Comparison of ENCODE assay signal across 7 cellular contexts in genomic region chr14:100236271-100236818, GRCh38.
DNase-seq lines count a peak whose midpoint lies in the region; ATAC-seq and TF ChIP-seq lines count a peak whose summit lies in the region.
"Not testable (repeated sequence)": the region's sequence is repeated elsewhere in the genome, so short reads cannot be mapped to it uniquely, and the experiment has no call there.

No MANE protein-coding gene starts in this region.

- not testable (repeated sequence) for H3K9me3 ChIP-seq in DND-41 (ENCODE audit: insufficient read depth, low read length, severe bottlenecking); KOPT-K1 (ENCODE audit: insufficient read depth, low read length, poor library complexity, severe bottlenecking); iPS-20b (ENCODE audit: insufficient read depth, low read depth, low read length); neuron (ENCODE audit: low read length)

- H3K4me3 Mint-ChIP-seq in T-helper 2 cell treated with Interferon-gamma antibody and Interleukin-4, amounts not matched to agents 5 μg/mL and 100 μg/mL, for 36 hours, result peak overlapping the region; percentile 98
- peak overlapping the region; percentile 99 for H3K4me3 Mint-ChIP-seq in activated naive CD4-positive, alpha-beta T cell treated with anti-CD3 and anti-CD28 coated beads, Interleukin-2, amount 50 U/mL, for 24 hours
- H3K4me3 Mint-ChIP-seq in effector memory CD8-positive, alpha-beta T cell, result peak overlapping the region; percentile 84

- H3K4me1 ChIP-seq in DND-41 (ENCODE audit: insufficient read depth, low read length) (peaks cover 35% of the 10 kb centered on the region), iPS-20b (ENCODE audit: insufficient read depth, low read length) (peaks cover 12% of the 10 kb centered on the region; the same call in 1 of the 2 replicates), neuron (ENCODE audit: insufficient read depth, low read length) (peaks cover 16% of the 10 kb centered on the region)

- peak overlapping the region; percentile 26 for H3K27ac Mint-ChIP-seq in T-helper 2 cell treated with Interferon-gamma antibody and Interleukin-4, amounts not matched to agents 5 μg/mL and 100 μg/mL, for 36 hours
- peak overlapping the region; percentile 99 for H3K27ac Mint-ChIP-seq in activated naive CD4-positive, alpha-beta T cell treated with anti-CD3 and anti-CD28 coated beads, Interleukin-2, amount 50 U/mL, for 24 hours
- H3K27ac Mint-ChIP-seq in effector memory CD8-positive, alpha-beta T cell, result peak overlapping the region; percentile 90 to 96

- not testable (repeated sequence) for H3K27me3 ChIP-seq in DND-41 (ENCODE audit: insufficient read depth, low read length, poor library complexity); iPS-20b (ENCODE audit: insufficient read depth, low read length); neuron (ENCODE audit: insufficient read depth, low read length)

- H3K36me3 Mint-ChIP-seq in T-helper 2 cell treated with Interferon-gamma antibody and Interleukin-4, amounts not matched to agents 5 μg/mL and 100 μg/mL, for 36 hours (ENCODE audit: low read depth), result peaks cover 35% of the 10 kb centered on the region
- H3K36me3 Mint-ChIP-seq in activated naive CD4-positive, alpha-beta T cell treated with anti-CD3 and anti-CD28 coated beads, Interleukin-2, amount 50 U/mL, for 24 hours, result not testable (repeated sequence)
- H3K36me3 Mint-ChIP-seq in effector memory CD8-positive, alpha-beta T cell (ENCODE audit: insufficient read depth), result peaks cover 42% of the 10 kb centered on the region

- H3K27ac ChIP-seq in DND-41 (ENCODE audit: low read length), result peak overlapping the region; percentile 99; the same call in 1 of the 2 replicates
- H3K27ac ChIP-seq in KOPT-K1 (ENCODE audit: low read depth, low read length, poor library complexity, severe bottlenecking), result peak overlapping the region; percentile 97
- H3K27ac ChIP-seq in iPS-20b (ENCODE audit: low read length), result not testable (repeated sequence)

- peak overlapping the region; percentile 99 for H3K9ac ChIP-seq in DND-41 (ENCODE audit: low read depth, low read length)
- peak overlapping the region; percentile 90; the same call in 1 of the 2 replicates for H3K9ac ChIP-seq in iPS-20b (ENCODE audit: low read depth, low read length)

- not testable (repeated sequence) for H3K27me3 Mint-ChIP-seq in T-helper 2 cell treated with Interferon-gamma antibody and Interleukin-4, amounts not matched to agents 5 μg/mL and 100 μg/mL, for 36 hours (ENCODE audit: low read depth); activated naive CD4-positive, alpha-beta T cell treated with anti-CD3 and anti-CD28 coated beads, Interleukin-2, amount 50 U/mL, for 24 hours; effector memory CD8-positive, alpha-beta T cell

- peaks cover 47% of the 10 kb centered on the region for H4K20me1 ChIP-seq in DND-41 (ENCODE audit: insufficient read depth, low read length)

- H3K4me3 ChIP-seq in DND-41 (ENCODE audit: low read depth in 1 of 2, low read length in 2 of 2) (peak overlapping the region; percentile 62 to 76; a peak in 3 of 4 replicates), iPS-20b (ENCODE audit: low read length) (peak overlapping the region; percentile 85), neuron (ENCODE audit: low read length) (peak overlapping the region; percentile 87)

- H3K36me3 ChIP-seq in DND-41 (ENCODE audit: insufficient read depth, low read length), result peaks cover 38% of the 10 kb centered on the region
- H3K36me3 ChIP-seq in KOPT-K1 (ENCODE audit: insufficient read depth, low read length), result peaks cover 39% of the 10 kb centered on the region
- H3K36me3 ChIP-seq in iPS-20b (ENCODE audit: insufficient read depth, low read depth, low read length), result peaks cover 15% of the 10 kb centered on the region; the same call in 1 of the 2 replicates
- H3K36me3 ChIP-seq in neuron (ENCODE audit: insufficient read depth, low read length), result not testable (repeated sequence)

- H2AFZ ChIP-seq in DND-41 (ENCODE audit: low read depth, low read length); neuron (ENCODE audit: low read depth, low read length): not testable (repeated sequence)

- not testable (repeated sequence) for H3K9me3 Mint-ChIP-seq in T-helper 2 cell treated with Interferon-gamma antibody and Interleukin-4, amounts not matched to agents 5 μg/mL and 100 μg/mL, for 36 hours; activated naive CD4-positive, alpha-beta T cell treated with anti-CD3 and anti-CD28 coated beads, Interleukin-2, amount 50 U/mL, for 24 hours; effector memory CD8-positive, alpha-beta T cell

- H3K4me1 Mint-ChIP-seq in T-helper 2 cell treated with Interferon-gamma antibody and Interleukin-4, amounts not matched to agents 5 μg/mL and 100 μg/mL, for 36 hours (ENCODE audit: low read depth), result peaks cover 37% of the 10 kb centered on the region
- H3K4me1 Mint-ChIP-seq in activated naive CD4-positive, alpha-beta T cell treated with anti-CD3 and anti-CD28 coated beads, Interleukin-2, amount 50 U/mL, for 24 hours, result peaks cover 51% of the 10 kb centered on the region
- H3K4me1 Mint-ChIP-seq in effector memory CD8-positive, alpha-beta T cell (ENCODE audit: low read depth in 2 of 2), result peaks cover 31 to 36% of the 10 kb centered on the region in 2 donors

- ATAC-seq in DND-41 (ENCODE audit: insufficient read depth, low read depth); effector memory CD8-positive, alpha-beta T cell (replicated peaks): not testable (repeated sequence)

- H3K4me2 ChIP-seq in DND-41 (ENCODE audit: insufficient read depth, low read length), result peak overlapping the region; percentile 74

- not testable (repeated sequence) for DNase-seq in DND-41; T-helper 2 cell treated with Interferon-gamma antibody and Interleukin-4, amounts not matched to agents 5 μg/mL and 100 μg/mL, for 36 hours (ENCODE audit: low spot score); effector memory CD8-positive, alpha-beta T cell

- peaks cover 91% of the 10 kb centered on the region for H3K79me2 ChIP-seq in DND-41 (ENCODE audit: insufficient read depth, low read length)

- not testable (repeated sequence) for TF ChIP-seq CTCF in DND-41 (IDR thresholded peaks at IDR 0.05; ENCODE audit: borderline replicate concordance, extremely low read depth, low read length, poor library complexity, severe bottlenecking)

Comparison
In these comparisons a context has a peak if more than half of its experiments do, and no peak if none do; other contexts are left out.
1. H3K27ac Mint-ChIP-seq: peak in every context shown above with its lines; median percentile 99 in activated naive CD4-positive, alpha-beta T cell treated with anti-CD3 and anti-CD28 coated beads, Interleukin-2, amount 50 U/mL, for 24 hours; 93 in effector memory CD8-positive, alpha-beta T cell; 26 in T-helper 2 cell treated with Interferon-gamma antibody and Interleukin-4, amounts not matched to agents 5 μg/mL and 100 μg/mL, for 36 hours.